8 cellular contexts compared by ENCODE assay signal in genomic region chr10:132685121-132685891, GRCh38.
DNase-seq lines count a peak whose midpoint lies in the region; ATAC-seq and TF ChIP-seq lines count a peak whose summit lies in the region.

No MANE protein-coding gene starts in this region.

- H3K27me3 Mint-ChIP-seq in type B pancreatic cell, result peaks cover 11% of the 10 kb centered on the region
- H3K27me3 Mint-ChIP-seq in T-helper 2 cell treated with Interferon-gamma antibody and Interleukin-4, amounts not matched to agents 5 μg/mL and 100 μg/mL, for 36 hours (ENCODE audit: low read depth), result no peaks in the 10 kb centered on the region

- DNase-seq in Ammon's horn (ENCODE audit: low spot score), result peak; percentile 95
- peak; percentile 94 for DNase-seq in HuH-7 (ENCODE audit: low spot score)
- DNase-seq in amygdala (lab: John Stamatoyannopoulos, UW), result peak in 55 of 56 donors; percentile 25 to 95 (median 81)
- peak; percentile 72 for DNase-seq in type B pancreatic cell (ENCODE audit: extremely low spot score, unreplicated experiment)
- DNase-seq in NCI-H2107 (lab: John Stamatoyannopoulos, UW), result no peak
- DNase-seq in T-helper 2 cell treated with Interferon-gamma antibody and Interleukin-4, amounts not matched to agents 5 μg/mL and 100 μg/mL, for 36 hours (ENCODE audit: low spot score), result no peak

- H3K9me3 Mint-ChIP-seq in type B pancreatic cell, result no peaks in the 10 kb centered on the region
- no peaks in the 10 kb centered on the region for H3K9me3 Mint-ChIP-seq in T-helper 2 cell treated with Interferon-gamma antibody and Interleukin-4, amounts not matched to agents 5 μg/mL and 100 μg/mL, for 36 hours

- no peak overlapping the region for H3K27ac Mint-ChIP-seq in type B pancreatic cell
- H3K27ac Mint-ChIP-seq in T-helper 2 cell treated with Interferon-gamma antibody and Interleukin-4, amounts not matched to agents 5 μg/mL and 100 μg/mL, for 36 hours, result no peak overlapping the region

- H3K27me3 ChIP-seq in layer of hippocampus (ENCODE audit: control insufficient read depth, insufficient read depth, low read length), result no peaks in the 10 kb centered on the region

- peak overlapping the region; percentile 98 for H3K27ac ChIP-seq in layer of hippocampus (ENCODE audit: low read depth, low read length)

- ATAC-seq in GM21515 (IDR thresholded peaks at IDR 0.05; ENCODE audit: unreplicated experiment), result no peak

- no peak overlapping the region for H3K4me3 Mint-ChIP-seq in type B pancreatic cell
- no peak overlapping the region for H3K4me3 Mint-ChIP-seq in T-helper 2 cell treated with Interferon-gamma antibody and Interleukin-4, amounts not matched to agents 5 μg/mL and 100 μg/mL, for 36 hours

- no peak for TF ChIP-seq CTCF in type B pancreatic cell (conservative IDR thresholded peaks at IDR 0.05)

- H3K4me1 Mint-ChIP-seq in type B pancreatic cell (ENCODE audit: unreplicated experiment), result no peaks in the 10 kb centered on the region
- H3K4me1 Mint-ChIP-seq in T-helper 2 cell treated with Interferon-gamma antibody and Interleukin-4, amounts not matched to agents 5 μg/mL and 100 μg/mL, for 36 hours (ENCODE audit: low read depth), result peaks cover 12% of the 10 kb centered on the region

- H3K36me3 Mint-ChIP-seq in type B pancreatic cell, result peaks cover 14% of the 10 kb centered on the region
- peaks cover 4% of the 10 kb centered on the region for H3K36me3 Mint-ChIP-seq in T-helper 2 cell treated with Interferon-gamma antibody and Interleukin-4, amounts not matched to agents 5 μg/mL and 100 μg/mL, for 36 hours (ENCODE audit: low read depth)

Comparison
In these comparisons a context has a peak if more than half of its experiments do, and no peak if none do; other contexts are left out.
1. DNase-seq: peak in Ammon's horn (single experiment), HuH-7 (single experiment), amygdala (55 of 56) and type B pancreatic cell (single experiment); none in NCI-H2107 (single experiment) and T-helper 2 cell treated with Interferon-gamma antibody and Interleukin-4, amounts not matched to agents 5 μg/mL and 100 μg/mL, for 36 hours (single experiment).